ENCODE assay signal across 9 cellular contexts in genomic region chr11:121482231-121483129, GRCh38. TPM values are rescaled to one million over a fixed set of nuclear protein-coding genes. Genes with fewer than 3 reads are reported as not detected.
DNase-seq lines count a peak whose midpoint lies in the region; ATAC-seq, FAIRE-seq and TF ChIP-seq lines count a peak whose summit lies in the region.
"Had no signal": no experiment of that assay in that cellular context is flagged by ENCODE, and none has a peak within 500 bp of the region (broad histone marks: within the 10 kb centered on the region; RNA-seq: fewer than 3 reads in every experiment).

No MANE protein-coding gene starts in this region.

- peak overlapping the region; percentile 97 for H3K27ac Mint-ChIP-seq in activated naive CD8-positive, alpha-beta T cell treated with anti-CD3 and anti-CD28 coated beads for 36 hours

- no peak overlapping the region for H3K4me3 ChIP-seq in kidney (ENCODE audit: low read length in 2 of 2)
- H3K4me3 ChIP-seq: lung had no signal

- no peaks in the 10 kb centered on the region for H3K9me3 Mint-ChIP-seq in activated naive CD8-positive, alpha-beta T cell treated with anti-CD3 and anti-CD28 coated beads for 36 hours

- no peak for TF ChIP-seq CTCF in kidney (IDR thresholded peaks at IDR 0.05; ENCODE audit: borderline replicate concordance, extremely low read depth, insufficient read depth)

- no peak for FAIRE-seq in kidney (lab: Jason Lieb, UNC)

- peaks cover 3 to 5% of the 10 kb centered on the region in 2 donors for H3K36me3 ChIP-seq in kidney (ENCODE audit: control insufficient read depth in 1 of 2, insufficient read depth in 2 of 2, low read length in 2 of 2)

- peaks cover 51% of the 10 kb centered on the region for H3K4me1 Mint-ChIP-seq in activated naive CD8-positive, alpha-beta T cell treated with anti-CD3 and anti-CD28 coated beads for 36 hours

- no peak overlapping the region for H3K9ac ChIP-seq in kidney (ENCODE audit: low read length in 2 of 2)

- peaks cover 0 to 14% of the 10 kb centered on the region in 2 donors for H3K4me1 ChIP-seq in kidney (ENCODE audit: control insufficient read depth in 1 of 2, insufficient read depth in 1 of 2, low read depth in 1 of 2, low read length in 2 of 2)

- peaks cover 47% of the 10 kb centered on the region for H3K36me3 Mint-ChIP-seq in activated naive CD8-positive, alpha-beta T cell treated with anti-CD3 and anti-CD28 coated beads for 36 hours

- ATAC-seq in GM18858 (IDR thresholded peaks at IDR 0.05; ENCODE audit: unreplicated experiment) (peak; percentile 80), HG02642 (IDR thresholded peaks at IDR 0.05; ENCODE audit: poor library complexity, unreplicated experiment) (peak; percentile 84)

- no peaks in the 10 kb centered on the region for H3K9me3 ChIP-seq in kidney (ENCODE audit: control insufficient read depth in 1 of 2, low read length in 2 of 2)

- peak; percentile 70 for DNase-seq in NOMO-1 treated with DMSO at 0.1 percent for 48 hours (lab: John Stamatoyannopoulos, UW; ENCODE audit: unreplicated experiment)
- peak; percentile 51 for DNase-seq in activated naive CD8-positive, alpha-beta T cell treated with anti-CD3 and anti-CD28 coated beads for 36 hours
- peak; percentile 31 for DNase-seq in putamen (ENCODE audit: low spot score)
- DNase-seq in dedifferentiated amniotic fluid mesenchymal stem cell (ENCODE audit: extremely low spot score) = no peak
- DNase-seq in kidney = no peak
- DNase-seq in NCI-H748 treated with DMSO at 0.1 percent for 48 hours (lab: John Stamatoyannopoulos, UW) = no peak

- peak overlapping the region; percentile 82 for H3K4me3 Mint-ChIP-seq in activated naive CD8-positive, alpha-beta T cell treated with anti-CD3 and anti-CD28 coated beads for 36 hours

- peak overlapping the region in 1 of 2 donors; percentile 28 for H3K27ac ChIP-seq in kidney (ENCODE audit: low read depth in 2 of 2, low read length in 2 of 2)

- intact Hi-C loops in kidney (cut with DNase I) = no loop called here

- no peaks in the 10 kb centered on the region for H3K27me3 Mint-ChIP-seq in activated naive CD8-positive, alpha-beta T cell treated with anti-CD3 and anti-CD28 coated beads for 36 hours

RNA-seq across cellular contexts. Expression of gene SORL1, which starts 30.4 kb away (rescaled TPM):
- total RNA-seq in activated naive CD8-positive, alpha-beta T cell treated with anti-CD3 and anti-CD28 coated beads for 36 hours = 10 to 100 TPM; 47.5 to 47.9 TPM
- total RNA-seq in kidney = 74.2 TPM
- polyA plus RNA-seq in kidney (ENCODE audit: insufficient read depth, low read depth, low replicate concordance) = 15.2 TPM

Comparison
In these comparisons a context has a peak if more than half of its experiments do, and no peak if none do; other contexts are left out.
1. DNase-seq: peak in NOMO-1 treated with DMSO at 0.1 percent for 48 hours (single experiment), activated naive CD8-positive, alpha-beta T cell treated with anti-CD3 and anti-CD28 coated beads for 36 hours (single experiment) and putamen (single experiment); none in dedifferentiated amniotic fluid mesenchymal stem cell (single experiment), kidney (single experiment) and NCI-H748 treated with DMSO at 0.1 percent for 48 hours (single experiment).